In the genomic region with DNA sequence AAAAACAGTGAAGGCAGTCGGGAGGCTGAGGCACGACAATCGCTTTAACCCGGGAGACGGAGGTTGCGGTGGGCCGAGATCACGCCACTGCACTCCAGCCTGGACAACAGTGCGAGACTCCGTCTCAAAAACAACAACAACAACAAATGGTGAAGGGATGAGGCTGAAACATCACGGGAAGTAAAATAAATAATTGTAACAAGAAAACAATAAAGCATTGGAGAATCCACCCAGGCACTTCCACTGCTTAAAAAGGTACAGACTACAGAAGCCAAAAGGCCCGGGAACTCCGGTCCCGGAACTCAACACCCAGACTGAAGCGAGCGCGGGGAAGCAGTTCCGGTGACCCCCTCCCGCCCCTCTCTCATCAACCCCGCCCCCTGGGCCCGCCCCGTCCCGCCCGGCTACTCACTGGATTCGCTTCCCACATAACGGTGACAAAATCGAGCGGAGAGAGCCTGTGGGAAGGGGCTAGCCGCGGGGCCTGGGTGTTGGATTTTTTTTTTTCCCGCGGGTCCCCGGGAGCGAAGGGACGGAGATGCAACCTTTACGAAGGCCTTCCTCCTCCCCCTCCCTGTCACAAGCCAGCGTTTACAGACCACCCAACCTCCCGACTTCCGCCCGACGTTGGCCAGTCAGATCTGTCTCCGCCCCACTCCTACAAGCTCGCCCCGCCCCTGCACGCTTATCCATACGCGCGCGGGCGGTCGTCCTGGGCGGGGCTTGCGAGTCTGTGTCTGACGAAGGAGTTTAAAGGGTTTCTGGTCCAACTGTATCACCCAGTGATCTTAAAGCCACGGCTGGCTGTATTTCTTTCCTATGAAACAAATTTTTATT, we compare ENCODE assay signal across 1 cellular context.
TF ChIP-seq lines count a peak whose summit lies in the region.

A gene with protein sequence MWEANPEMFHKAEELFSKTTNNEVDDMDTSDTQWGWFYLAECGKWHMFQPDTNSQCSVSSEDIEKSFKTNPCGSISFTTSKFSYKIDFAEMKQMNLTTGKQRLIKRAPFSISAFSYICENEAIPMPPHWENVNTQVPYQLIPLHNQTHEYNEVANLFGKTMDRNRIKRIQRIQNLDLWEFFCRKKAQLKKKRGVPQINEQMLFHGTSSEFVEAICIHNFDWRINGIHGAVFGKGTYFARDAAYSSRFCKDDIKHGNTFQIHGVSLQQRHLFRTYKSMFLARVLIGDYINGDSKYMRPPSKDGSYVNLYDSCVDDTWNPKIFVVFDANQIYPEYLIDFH (minus strand): TSS at position 600 of the 837 bp plus-strand sequence. CDS start 170 bp downstream, at position 430.

TF ChIP-seq in HEK293, 187 proteins besides CTCF, POLR2A, EP300 and RAD21 (continued from another document and continues in another):
- TF ChIP-seq, protein P1, sequence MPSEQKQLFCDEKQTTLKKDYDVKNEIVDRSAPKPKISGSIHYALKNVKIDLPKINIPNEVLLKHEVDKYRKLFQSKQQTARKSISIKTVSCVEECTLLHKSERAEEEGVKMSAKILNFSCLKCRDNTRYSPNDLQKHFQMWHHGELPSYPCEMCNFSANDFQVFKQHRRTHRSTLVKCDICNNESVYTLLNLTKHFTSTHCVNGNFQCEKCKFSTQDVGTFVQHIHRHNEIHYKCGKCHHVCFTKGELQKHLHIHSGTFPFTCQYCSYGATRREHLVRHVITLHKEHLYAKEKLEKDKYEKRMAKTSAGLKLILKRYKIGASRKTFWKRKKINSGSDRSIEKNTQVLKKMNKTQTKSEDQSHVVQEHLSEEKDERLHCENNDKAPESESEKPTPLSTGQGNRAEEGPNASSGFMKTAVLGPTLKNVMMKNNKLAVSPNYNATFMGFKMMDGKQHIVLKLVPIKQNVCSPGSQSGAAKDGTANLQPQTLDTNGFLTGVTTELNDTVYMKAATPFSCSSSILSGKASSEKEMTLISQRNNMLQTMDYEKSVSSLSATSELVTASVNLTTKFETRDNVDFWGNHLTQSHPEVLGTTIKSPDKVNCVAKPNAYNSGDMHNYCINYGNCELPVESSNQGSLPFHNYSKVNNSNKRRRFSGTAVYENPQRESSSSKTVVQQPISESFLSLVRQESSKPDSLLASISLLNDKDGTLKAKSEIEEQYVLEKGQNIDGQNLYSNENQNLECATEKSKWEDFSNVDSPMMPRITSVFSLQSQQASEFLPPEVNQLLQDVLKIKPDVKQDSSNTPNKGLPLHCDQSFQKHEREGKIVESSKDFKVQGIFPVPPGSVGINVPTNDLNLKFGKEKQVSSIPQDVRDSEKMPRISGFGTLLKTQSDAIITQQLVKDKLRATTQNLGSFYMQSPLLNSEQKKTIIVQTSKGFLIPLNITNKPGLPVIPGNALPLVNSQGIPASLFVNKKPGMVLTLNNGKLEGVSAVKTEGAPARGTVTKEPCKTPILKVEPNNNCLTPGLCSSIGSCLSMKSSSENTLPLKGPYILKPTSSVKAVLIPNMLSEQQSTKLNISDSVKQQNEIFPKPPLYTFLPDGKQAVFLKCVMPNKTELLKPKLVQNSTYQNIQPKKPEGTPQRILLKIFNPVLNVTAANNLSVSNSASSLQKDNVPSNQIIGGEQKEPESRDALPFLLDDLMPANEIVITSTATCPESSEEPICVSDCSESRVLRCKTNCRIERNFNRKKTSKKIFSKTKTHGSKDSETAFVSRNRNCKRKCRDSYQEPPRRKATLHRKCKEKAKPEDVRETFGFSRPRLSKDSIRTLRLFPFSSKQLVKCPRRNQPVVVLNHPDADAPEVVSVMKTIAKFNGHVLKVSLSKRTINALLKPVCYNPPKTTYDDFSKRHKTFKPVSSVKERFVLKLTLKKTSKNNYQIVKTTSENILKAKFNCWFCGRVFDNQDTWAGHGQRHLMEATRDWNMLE (tag by site-specific recombination; conservative IDR thresholded peaks at IDR 0.05; ENCODE audit: low read depth): peak; percentile 80
- TF ChIP-seq ZNF514 (tag by site-specific recombination; IDR thresholded peaks at IDR 0.05) (no peak), FEZF1 (tag by site-specific recombination; IDR thresholded peaks at IDR 0.05) (no peak), ZNF354C (tag by site-specific recombination; IDR thresholded peaks at IDR 0.05; ENCODE audit: borderline replicate concordance, low read depth) (no peak), ZNF549 (tag by site-specific recombination; IDR thresholded peaks at IDR 0.05) (no peak), ZNF341 (tag by site-specific recombination; IDR thresholded peaks at IDR 0.05; ENCODE audit: low read depth) (peak; percentile 74), ZNF558 (tag by site-specific recombination; IDR thresholded peaks at IDR 0.05) (no peak), ZNF629 (tag by site-specific recombination; IDR thresholded peaks at IDR 0.05) (0 out of 2 replicates have a peak, but pooled peaks have one; percentile 35), ZNF404 (tag by site-specific recombination; IDR thresholded peaks at IDR 0.05) (no peak), ZNF501 (tag by site-specific recombination; IDR thresholded peaks at IDR 0.05) (peak; percentile 43; the same call in 1 of the 2 replicates), ZNF114 (tag by site-specific recombination; IDR thresholded peaks at IDR 0.05) (no peak), TRIM28 (IDR thresholded peaks at IDR 0.05; ENCODE audit: borderline replicate concordance, low read length) (no peak), SP7 (tag by site-specific recombination; IDR thresholded peaks at IDR 0.05) (peak; percentile 28; the same call in 1 of the 2 replicates), IKZF3 (tag by site-specific recombination; IDR thresholded peaks at IDR 0.05) (no peak), ZNF658 (tag by site-specific recombination; IDR thresholded peaks at IDR 0.05) (no peak), ZNF785 (tag by site-specific recombination; IDR thresholded peaks at IDR 0.05) (no peak), YY2 (tag by site-specific recombination; IDR thresholded peaks at IDR 0.05) (no peak), ZNF792 (tag by site-specific recombination; IDR thresholded peaks at IDR 0.05) (no peak), ZNF184 (tag by site-specific recombination; IDR thresholded peaks at IDR 0.05) (no peak), ZEB2 (tag by site-specific recombination; IDR thresholded peaks at IDR 0.05) (0 out of 2 replicates have a peak, but pooled peaks have one; percentile 31), ZNF76 (tag by site-specific recombination; IDR thresholded peaks at IDR 0.05; ENCODE audit: borderline replicate concordance, low read depth) (peak; percentile 40; the same call in 1 of the 2 replicates), OVOL3 (tag by site-specific recombination; IDR thresholded peaks at IDR 0.05) (no peak; the same call in 1 of the 2 replicates), BCL11B (tag by site-specific recombination; IDR thresholded peaks at IDR 0.05; ENCODE audit: low read depth) (no peak), BCL11A (tag by site-specific recombination; IDR thresholded peaks at IDR 0.05; ENCODE audit: low read depth) (no peak), MEIS1 (CRISPR knock-in tag; IDR thresholded peaks at IDR 0.05; ENCODE audit: borderline replicate concordance) (no peak), RBAK (tag by site-specific recombination; IDR thresholded peaks at IDR 0.05) (no peak), ZNF266 (tag by site-specific recombination; IDR thresholded peaks at IDR 0.05; ENCODE audit: low read depth) (no peak), ZNF624 (tag by site-specific recombination; IDR thresholded peaks at IDR 0.05) (no peak), ZNF311 (tag by site-specific recombination; IDR thresholded peaks at IDR 0.05; ENCODE audit: borderline replicate concordance) (no peak), PRDM1 (tag by site-specific recombination; IDR thresholded peaks at IDR 0.05) (no peak), ZNF529 (tag by site-specific recombination; IDR thresholded peaks at IDR 0.05; ENCODE audit: insufficient replicate concordance) (no peak), GLI2 (tag by site-specific recombination; IDR thresholded peaks at IDR 0.05; ENCODE audit: borderline replicate concordance, low read depth) (no peak), ZBTB17 (tag by site-specific recombination; IDR thresholded peaks at IDR 0.05) (0 out of 2 replicates have a peak, but pooled peaks have one; percentile 6), REPIN1 (tag by site-specific recombination; IDR thresholded peaks at IDR 0.05; ENCODE audit: low read depth) (no peak; the same call in 1 of the 2 replicates), ZFHX2 (tag by site-specific recombination; conservative IDR thresholded peaks at IDR 0.05) (peak; percentile 73), ZNF423 (tag by site-specific recombination; IDR thresholded peaks at IDR 0.05) (no peak), KLF16 (tag by site-specific recombination; IDR thresholded peaks at IDR 0.05) (peak; percentile 72; the same call in 1 of the 2 replicates), KLF9 (tag by site-specific recombination; IDR thresholded peaks at IDR 0.05; ENCODE audit: low read depth) (peak; percentile 85), ZNF10 (tag by site-specific recombination; IDR thresholded peaks at IDR 0.05) (peak; percentile 67; the same call in 1 of the 2 replicates), GLIS1 (tag by site-specific recombination; IDR thresholded peaks at IDR 0.05) (no peak), ZFP69B (tag by site-specific recombination; IDR thresholded peaks at IDR 0.05) (no peak), ZNF610 (tag by site-specific recombination; IDR thresholded peaks at IDR 0.05; ENCODE audit: borderline replicate concordance) (no peak)
- TF ChIP-seq, protein P2, sequence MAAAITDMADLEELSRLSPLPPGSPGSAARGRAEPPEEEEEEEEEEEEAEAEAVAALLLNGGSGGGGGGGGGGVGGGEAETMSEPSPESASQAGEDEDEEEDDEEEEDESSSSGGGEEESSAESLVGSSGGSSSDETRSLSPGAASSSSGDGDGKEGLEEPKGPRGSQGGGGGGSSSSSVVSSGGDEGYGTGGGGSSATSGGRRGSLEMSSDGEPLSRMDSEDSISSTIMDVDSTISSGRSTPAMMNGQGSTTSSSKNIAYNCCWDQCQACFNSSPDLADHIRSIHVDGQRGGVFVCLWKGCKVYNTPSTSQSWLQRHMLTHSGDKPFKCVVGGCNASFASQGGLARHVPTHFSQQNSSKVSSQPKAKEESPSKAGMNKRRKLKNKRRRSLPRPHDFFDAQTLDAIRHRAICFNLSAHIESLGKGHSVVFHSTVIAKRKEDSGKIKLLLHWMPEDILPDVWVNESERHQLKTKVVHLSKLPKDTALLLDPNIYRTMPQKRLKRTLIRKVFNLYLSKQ (tag by site-specific recombination; IDR thresholded peaks at IDR 0.05; ENCODE audit: borderline replicate concordance): no peak
- TF ChIP-seq, protein P3, sequence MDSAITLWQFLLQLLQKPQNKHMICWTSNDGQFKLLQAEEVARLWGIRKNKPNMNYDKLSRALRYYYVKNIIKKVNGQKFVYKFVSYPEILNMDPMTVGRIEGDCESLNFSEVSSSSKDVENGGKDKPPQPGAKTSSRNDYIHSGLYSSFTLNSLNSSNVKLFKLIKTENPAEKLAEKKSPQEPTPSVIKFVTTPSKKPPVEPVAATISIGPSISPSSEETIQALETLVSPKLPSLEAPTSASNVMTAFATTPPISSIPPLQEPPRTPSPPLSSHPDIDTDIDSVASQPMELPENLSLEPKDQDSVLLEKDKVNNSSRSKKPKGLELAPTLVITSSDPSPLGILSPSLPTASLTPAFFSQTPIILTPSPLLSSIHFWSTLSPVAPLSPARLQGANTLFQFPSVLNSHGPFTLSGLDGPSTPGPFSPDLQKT (IDR thresholded peaks at IDR 0.05; ENCODE audit: borderline replicate concordance, low read depth, low read length): no peak
- TF ChIP-seq, protein P4, sequence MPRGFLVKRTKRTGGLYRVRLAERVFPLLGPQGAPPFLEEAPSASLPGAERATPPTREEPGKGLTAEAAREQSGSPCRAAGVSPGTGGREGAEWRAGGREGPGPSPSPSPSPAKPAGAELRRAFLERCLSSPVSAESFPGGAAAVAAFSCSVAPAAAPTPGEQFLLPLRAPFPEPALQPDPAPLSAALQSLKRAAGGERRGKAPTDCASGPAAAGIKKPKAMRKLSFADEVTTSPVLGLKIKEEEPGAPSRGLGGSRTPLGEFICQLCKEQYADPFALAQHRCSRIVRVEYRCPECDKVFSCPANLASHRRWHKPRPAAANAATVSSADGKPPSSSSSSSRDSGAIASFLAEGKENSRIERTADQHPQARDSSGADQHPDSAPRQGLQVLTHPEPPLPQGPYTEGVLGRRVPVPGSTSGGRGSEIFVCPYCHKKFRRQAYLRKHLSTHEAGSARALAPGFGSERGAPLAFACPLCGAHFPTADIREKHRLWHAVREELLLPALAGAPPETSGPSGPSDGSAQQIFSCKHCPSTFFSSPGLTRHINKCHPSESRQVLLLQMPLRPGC (tag by site-specific recombination; IDR thresholded peaks at IDR 0.05): 0 out of 2 replicates have a peak, but pooled peaks have one; percentile 8
- TF ChIP-seq, protein P5, sequence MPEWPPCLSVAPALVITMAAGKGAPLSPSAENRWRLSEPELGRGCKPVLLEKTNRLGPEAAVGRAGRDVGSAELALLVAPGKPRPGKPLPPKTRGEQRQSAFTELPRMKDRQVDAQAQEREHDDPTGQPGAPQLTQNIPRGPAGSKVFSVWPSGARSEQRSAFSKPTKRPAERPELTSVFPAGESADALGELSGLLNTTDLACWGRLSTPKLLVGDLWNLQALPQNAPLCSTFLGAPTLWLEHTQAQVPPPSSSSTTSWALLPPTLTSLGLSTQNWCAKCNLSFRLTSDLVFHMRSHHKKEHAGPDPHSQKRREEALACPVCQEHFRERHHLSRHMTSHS (tag by site-specific recombination; IDR thresholded peaks at IDR 0.05): no peak
- TF ChIP-seq, protein P6, sequence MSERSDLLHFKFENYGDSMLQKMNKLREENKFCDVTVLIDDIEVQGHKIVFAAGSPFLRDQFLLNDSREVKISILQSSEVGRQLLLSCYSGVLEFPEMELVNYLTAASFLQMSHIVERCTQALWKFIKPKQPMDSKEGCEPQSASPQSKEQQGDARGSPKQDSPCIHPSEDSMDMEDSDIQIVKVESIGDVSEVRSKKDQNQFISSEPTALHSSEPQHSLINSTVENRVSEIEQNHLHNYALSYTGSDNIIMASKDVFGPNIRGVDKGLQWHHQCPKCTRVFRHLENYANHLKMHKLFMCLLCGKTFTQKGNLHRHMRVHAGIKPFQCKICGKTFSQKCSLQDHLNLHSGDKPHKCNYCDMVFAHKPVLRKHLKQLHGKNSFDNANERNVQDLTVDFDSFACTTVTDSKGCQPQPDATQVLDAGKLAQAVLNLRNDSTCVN (tag by site-specific recombination; optimal IDR thresholded peaks at IDR 0.05): peak; percentile 36
- TF ChIP-seq, protein P7, sequence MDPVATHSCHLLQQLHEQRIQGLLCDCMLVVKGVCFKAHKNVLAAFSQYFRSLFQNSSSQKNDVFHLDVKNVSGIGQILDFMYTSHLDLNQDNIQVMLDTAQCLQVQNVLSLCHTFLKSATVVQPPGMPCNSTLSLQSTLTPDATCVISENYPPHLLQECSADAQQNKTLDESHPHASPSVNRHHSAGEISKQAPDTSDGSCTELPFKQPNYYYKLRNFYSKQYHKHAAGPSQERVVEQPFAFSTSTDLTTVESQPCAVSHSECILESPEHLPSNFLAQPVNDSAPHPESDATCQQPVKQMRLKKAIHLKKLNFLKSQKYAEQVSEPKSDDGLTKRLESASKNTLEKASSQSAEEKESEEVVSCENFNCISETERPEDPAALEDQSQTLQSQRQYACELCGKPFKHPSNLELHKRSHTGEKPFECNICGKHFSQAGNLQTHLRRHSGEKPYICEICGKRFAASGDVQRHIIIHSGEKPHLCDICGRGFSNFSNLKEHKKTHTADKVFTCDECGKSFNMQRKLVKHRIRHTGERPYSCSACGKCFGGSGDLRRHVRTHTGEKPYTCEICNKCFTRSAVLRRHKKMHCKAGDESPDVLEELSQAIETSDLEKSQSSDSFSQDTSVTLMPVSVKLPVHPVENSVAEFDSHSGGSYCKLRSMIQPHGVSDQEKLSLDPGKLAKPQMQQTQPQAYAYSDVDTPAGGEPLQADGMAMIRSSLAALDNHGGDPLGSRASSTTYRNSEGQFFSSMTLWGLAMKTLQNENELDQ (tag by site-specific recombination; IDR thresholded peaks at IDR 0.05; ENCODE audit: low read depth): no peak
- TF ChIP-seq, protein P8, sequence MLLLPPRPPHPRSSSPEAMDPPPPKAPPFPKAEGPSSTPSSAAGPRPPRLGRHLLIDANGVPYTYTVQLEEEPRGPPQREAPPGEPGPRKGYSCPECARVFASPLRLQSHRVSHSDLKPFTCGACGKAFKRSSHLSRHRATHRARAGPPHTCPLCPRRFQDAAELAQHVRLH (tag by site-specific recombination; IDR thresholded peaks at IDR 0.05): peak; percentile 88
